8 cellular contexts compared by ENCODE assay signal in the genomic region with DNA sequence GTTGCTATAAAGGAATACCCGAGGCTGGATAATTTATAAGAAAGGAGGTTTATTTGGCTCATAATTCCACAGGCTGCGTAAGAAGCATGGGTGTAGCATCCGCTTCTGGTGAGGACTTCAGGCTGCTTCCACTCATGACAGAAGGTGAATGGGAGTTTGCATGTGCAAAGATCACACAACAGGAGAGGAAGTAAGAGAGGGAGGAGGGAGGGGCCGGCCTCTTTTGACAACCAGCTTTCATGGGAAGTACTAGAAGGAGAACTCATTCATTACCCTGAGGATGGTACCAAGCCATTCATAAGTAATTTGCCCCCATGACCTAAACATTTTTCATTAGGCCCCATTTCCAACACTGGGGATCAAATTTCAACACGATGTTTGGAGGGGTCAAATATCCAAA.
"Had no signal": no experiment of that assay in that cellular context is flagged by ENCODE, and none has a peak within 500 bp of the region (broad histone marks: within the 10 kb centered on the region; RNA-seq: fewer than 3 reads in every experiment).

No MANE protein-coding gene starts in this region.

- H3K27ac ChIP-seq: HL-60 had no signal

- H3K4me3 ChIP-seq: HAP-1 had no signal

- H3K4me1 Mint-ChIP-seq: IgD-negative memory B cell had no signal

- H3K36me3 ChIP-seq: HAP-1 had no signal

- H3K9me3 ChIP-seq: HAP-1 had no signal

- H3K9me3 Mint-ChIP-seq: HFFc6 had no signal

- H3K36me3 Mint-ChIP-seq: IgD-negative memory B cell had no signal

- H3K27ac Mint-ChIP-seq: HFFc6, IgD-negative memory B cell had no signal

- DNase-seq: GOT3, H7, HFFc6 had no signal

- H3K4me1 ChIP-seq: HAP-1 had no signal

- H3K4me3 Mint-ChIP-seq: HFFc6, IgD-negative memory B cell had no signal

- ATAC-seq: HCT116, HepG2 had no signal

- H3K27me3 Mint-ChIP-seq: IgD-negative memory B cell had no signal
